ENCODE assay signal across 20 cellular contexts in genomic region chr16:15444264-15444663, GRCh38. TPM values are rescaled to one million over a fixed set of nuclear protein-coding genes. Genes with fewer than 3 reads are reported as not detected.
DNase-seq lines count a peak whose midpoint lies in the region; ATAC-seq, FAIRE-seq and TF ChIP-seq lines count a peak whose summit lies in the region.
"Had no signal": no experiment of that assay in that cellular context is flagged by ENCODE, and none has a peak within 500 bp of the region (broad histone marks: within the 10 kb centered on the region; RNA-seq: fewer than 3 reads in every experiment).

No MANE protein-coding gene starts in this region.

- H3K9me3 ChIP-seq in K562 (replicated peaks; ENCODE audit: control insufficient read depth, insufficient read depth, low read depth, low read length) (peaks cover 3% of the 10 kb centered on the region; the same call in 1 of the 2 replicates), HepG2 (ENCODE audit: low read length) (no peaks in the 10 kb centered on the region), MM.1S (replicated peaks; ENCODE audit: insufficient read depth, low read length) (no peaks in the 10 kb centered on the region), ascending aorta (peaks cover 0 to 4% of the 10 kb centered on the region in 2 donors)
- H3K9me3 ChIP-seq: Caco-2 had no signal

- no peaks in the 10 kb centered on the region for H3K36me3 ChIP-seq in K562 (ENCODE audit: control insufficient read depth, insufficient read depth, low read length)
- H3K36me3 ChIP-seq in HepG2 (replicated peaks in 1 of 2; ENCODE audit: control insufficient read depth in 1 of 2, insufficient read depth in 2 of 2, low read length in 2 of 2), result no peaks in the 10 kb centered on the region
- H3K36me3 ChIP-seq in MM.1S (replicated peaks; ENCODE audit: insufficient read depth, low read length), result no peaks in the 10 kb centered on the region
- H3K36me3 ChIP-seq in ascending aorta, result peaks cover 0 to 3% of the 10 kb centered on the region in 2 donors
- H3K36me3 ChIP-seq: BLaER1 had no signal

- H3K27me3 ChIP-seq in K562 (ENCODE audit: control insufficient read depth in 2 of 2, insufficient read depth in 2 of 2, low read length in 2 of 2), result no peaks in the 10 kb centered on the region; a peak in 1 of 5 replicates
- no peaks in the 10 kb centered on the region for H3K27me3 ChIP-seq in HepG2 (ENCODE audit: control insufficient read depth in 1 of 2, insufficient read depth in 2 of 2, low read length in 2 of 2)
- H3K27me3 ChIP-seq in MM.1S (replicated peaks; ENCODE audit: insufficient read depth, low read length), result no peaks in the 10 kb centered on the region
- H3K27me3 ChIP-seq in ascending aorta, result no peaks in the 10 kb centered on the region
- H3K27me3 ChIP-seq: BLaER1 had no signal

- H3K36me3 Mint-ChIP-seq in nephron progenitor cell (ENCODE audit: low read depth), result peaks cover 36% of the 10 kb centered on the region
- H3K36me3 Mint-ChIP-seq: CD4-positive, CD25-positive, alpha-beta regulatory T cell; CD8-positive, alpha-beta T cell had no signal

- peaks cover 17% of the 10 kb centered on the region for H3K9me3 Mint-ChIP-seq in nephron progenitor cell

- no peaks in the 10 kb centered on the region for H3K4me1 ChIP-seq in K562 (replicated peaks in 1 of 2; ENCODE audit: control insufficient read depth in 2 of 2, insufficient read depth in 2 of 2, low read length in 2 of 2)
- peaks cover 38% of the 10 kb centered on the region for H3K4me1 ChIP-seq in HepG2 (ENCODE audit: insufficient read depth, low read length)
- H3K4me1 ChIP-seq in MM.1S (ENCODE audit: low read length), result no peaks in the 10 kb centered on the region
- H3K4me1 ChIP-seq in ascending aorta, result peaks cover 0 to 22% of the 10 kb centered on the region in 2 donors
- H3K4me1 ChIP-seq: BLaER1, Caco-2 had no signal

- no peak for ATAC-seq in K562
- ATAC-seq in HepG2, result no peak
- ATAC-seq: CD8-positive, alpha-beta T cell had no signal

- no peaks in the 10 kb centered on the region for H3K9me1 ChIP-seq in K562 (ENCODE audit: control insufficient read depth, insufficient read depth, low read length)

- TF ChIP-seq EP300 in K562 (IDR thresholded peaks at IDR 0.05; ENCODE audit: low read length), result no peak
- TF ChIP-seq EP300 in HepG2 (IDR thresholded peaks at IDR 0.05; ENCODE audit: low read depth in 2 of 2, low read length in 2 of 2), result no peak
- no peak for TF ChIP-seq EP300 in HepG2 (CRISPR knock-in tag; IDR thresholded peaks at IDR 0.05; ENCODE audit: borderline replicate concordance)

- no TSS peak for BruUV-seq in K562 (replicated peaks; lab: Mats Ljungman, UMichigan)
- no TSS peak for BruUV-seq in HepG2 (replicated peaks; lab: Mats Ljungman, UMichigan)

- H3K9ac ChIP-seq in K562 (ENCODE audit: insufficient read depth in 1 of 2, low read depth in 2 of 2, low read length in 2 of 2) (no peak overlapping the region), HepG2 (ENCODE audit: insufficient read depth, low read depth, low read length) (no peak overlapping the region), MM.1S (ENCODE audit: low read length) (no peak overlapping the region)
- H3K9ac ChIP-seq: BLaER1 had no signal

- intact Hi-C loops in K562 (cut with micrococcal nuclease) (no loop called here), HepG2 (cut with micrococcal nuclease; ENCODE audit: unreplicated experiment) (no loop called here), ascending aorta (cut with DNase I) (no loop called here)

- peak overlapping the region; percentile 45 for H3K27ac Mint-ChIP-seq in nephron progenitor cell
- H3K27ac Mint-ChIP-seq: B cell; CD4-positive, CD25-positive, alpha-beta regulatory T cell had no signal

- H3K4me3 Mint-ChIP-seq in nephron progenitor cell, result no peak overlapping the region
- H3K4me3 Mint-ChIP-seq: B cell; CD4-positive, CD25-positive, alpha-beta regulatory T cell; CD8-positive, alpha-beta T cell had no signal

- H3K27ac ChIP-seq in K562 (ENCODE audit: extremely low read depth, low read depth, low read length), result no peak overlapping the region
- H3K27ac ChIP-seq in HepG2 (ENCODE audit: extremely low read length, insufficient read depth, low read length), result no peak overlapping the region
- no peak overlapping the region for H3K27ac ChIP-seq in MM.1S (ENCODE audit: low read length)
- H3K27ac ChIP-seq in ascending aorta, result no peak overlapping the region
- H3K27ac ChIP-seq: BLaER1 had no signal

- CTCF ChIA-PET in K562 (lab: Yijun Ruan, JAX; ENCODE audit: low intra/inter-chr PET ratio) (no interaction called here), HepG2 (lab: Yijun Ruan, JAX; ENCODE audit: low intra/inter-chr PET ratio, low total read pairs) (no interaction called here)

- H3K4me3 ChIP-seq in K562 (no peak overlapping the region), HepG2 (replicated peaks in 1 of 3; ENCODE audit: insufficient read depth in 1 of 3, low read depth in 2 of 3, low read length in 3 of 3) (no peak overlapping the region), MM.1S (ENCODE audit: low read length) (no peak overlapping the region), ascending aorta (no peak overlapping the region)
- H3K4me3 ChIP-seq: BLaER1 had no signal

- in situ Hi-C loops in K562 (cut with MboI), result no loop called here
- in situ Hi-C loops in HepG2 (cut with HindIII; ENCODE audit: extremely low pct_ligation_motif_present, low pct_unique_long_range_greater_than_20kb), result no loop called here

- TF ChIP-seq POLR2A in K562 (conservative IDR thresholded peaks at IDR 0.05) (no peak), HepG2 (IDR thresholded peaks at IDR 0.05; ENCODE audit: insufficient read depth in 1 of 2, low read depth in 2 of 2, low read length in 2 of 2) (no peak)

- H3K4me1 Mint-ChIP-seq in nephron progenitor cell, result peaks cover 11% of the 10 kb centered on the region
- H3K4me1 Mint-ChIP-seq: B cell; CD4-positive, CD25-positive, alpha-beta regulatory T cell had no signal

- peak; percentile 17 for DNase-seq in Ammon's horn (ENCODE audit: low spot score)
- DNase-seq in K562 (ENCODE audit: extremely low read depth in 1 of 4, low spot score in 3 of 4), result no peak
- DNase-seq in HepG2 (ENCODE audit: low spot score), result no peak
- no peak for DNase-seq in nephron progenitor cell
- no peak for DNase-seq in MM.1S
- DNase-seq in ascending aorta (ENCODE audit: low spot score in 2 of 2), result no peak
- DNase-seq in NCI-H1930 (lab: John Stamatoyannopoulos, UW), result no peak
- DNase-seq: 8988T; Caco-2; CD4-positive, CD25-positive, alpha-beta regulatory T cell; CD8-positive, alpha-beta T cell; DMS153; DND-41; GOT3; H7; HCEC 1CT had no signal

- no peaks in the 10 kb centered on the region for H3K9me2 ChIP-seq in MM.1S (replicated peaks; ENCODE audit: insufficient read depth, low read length)

- no peak overlapping the region for H2AFZ ChIP-seq in K562 (ENCODE audit: low read depth, low read length)
- no peak overlapping the region for H2AFZ ChIP-seq in HepG2 (ENCODE audit: low read length)
- no peak overlapping the region for H2AFZ ChIP-seq in MM.1S (ENCODE audit: low read length)

- FAIRE-seq in K562 (lab: Jason Lieb, UNC) (no peak), HepG2 (lab: Jason Lieb, UNC) (no peak)
- FAIRE-seq: G401.6, GM12892 had no signal

- no peak overlapping the region for H3K4me2 ChIP-seq in K562 (ENCODE audit: insufficient read depth, low read length)
- no peak overlapping the region for H3K4me2 ChIP-seq in HepG2 (ENCODE audit: low read depth, low read length)
- H3K4me2 ChIP-seq in MM.1S (ENCODE audit: low read depth, low read length), result no peak overlapping the region
- H3K4me2 ChIP-seq: BLaER1 had no signal

- peaks cover 2% of the 10 kb centered on the region for H3K27me3 Mint-ChIP-seq in nephron progenitor cell (ENCODE audit: low read depth, poor library complexity)
- H3K27me3 Mint-ChIP-seq: CD4-positive, CD25-positive, alpha-beta regulatory T cell had no signal

- 24% methylated on average over 3 of the region's 3 CpGs for WGBS in K562 (ENCODE audit: insufficient coverage, low coverage, missing lambda C conversion rate)
- WGBS in HepG2 (ENCODE audit: low lambda C conversion rate), result 72% methylated on average over 3 of the region's 3 CpGs

- TF ChIP-seq RAD21 in K562 (CRISPR knock-in tag; conservative IDR thresholded peaks at IDR 0.05 in 1 of 2, IDR thresholded peaks at IDR 0.05 in 1 of 2), result no peak
- no peak for TF ChIP-seq RAD21 in HepG2 (CRISPR knock-in tag; IDR thresholded peaks at IDR 0.05)

- H4K20me1 ChIP-seq in K562 (replicated peaks; ENCODE audit: control insufficient read depth, insufficient read depth, low read length) (no peaks in the 10 kb centered on the region), HepG2 (ENCODE audit: insufficient read depth, low read length) (no peaks in the 10 kb centered on the region), MM.1S (ENCODE audit: insufficient read depth, low read length) (no peaks in the 10 kb centered on the region)
- H4K20me1 ChIP-seq: BLaER1 had no signal

- H3F3A ChIP-seq in MM.1S (ENCODE audit: insufficient read depth, low read length), result no peaks in the 10 kb centered on the region

- POLR2A ChIA-PET in K562 (lab: Yijun Ruan, JAX) (interaction anchor here (0.6 kb wide), 1 partner anchor 14 kb away, joined by 3 read pairs; no protein-coding TSS in a partner anchor), HepG2 (lab: Yijun Ruan, JAX) (no interaction called here)

- TF ChIP-seq CTCF in K562 (IDR thresholded peaks at IDR 0.05 in 2 of 3, conservative IDR thresholded peaks at IDR 0.05 in 1 of 3; ENCODE audit: insufficient read depth in 2 of 3, low read depth in 1 of 3, low read length in 3 of 3), result no peak
- TF ChIP-seq CTCF in HepG2 (CRISPR knock-in tag; IDR thresholded peaks at IDR 0.05), result no peak
- TF ChIP-seq CTCF in nephron progenitor cell (IDR thresholded peaks at IDR 0.05), result no peak
- TF ChIP-seq CTCF in MM.1S (IDR thresholded peaks at IDR 0.05; ENCODE audit: low read length), result no peak
- no peak for TF ChIP-seq CTCF in ascending aorta (IDR thresholded peaks at IDR 0.05)

- no peaks in the 10 kb centered on the region for H3K79me2 ChIP-seq in K562 (ENCODE audit: control insufficient read depth, insufficient read depth, low read length)
- no peaks in the 10 kb centered on the region for H3K79me2 ChIP-seq in HepG2 (ENCODE audit: insufficient read depth, low read length)
- no peaks in the 10 kb centered on the region for H3K79me2 ChIP-seq in MM.1S (ENCODE audit: low read length)

RNA-seq across cellular contexts. Expression of gene BMERB1, which starts 9.9 kb away (rescaled TPM):
- total RNA-seq in K562 (2011; cell fraction: chromatin; rRNA removed; ENCODE audit: low replicate concordance), result 1.2 and 1.3 TPM in 2 replicates
- 0.17 and 0.53 TPM in 2 replicates for total RNA-seq in K562 (2011; cell fraction: nucleolus; rRNA removed)
- 0.37 TPM in 1 of 2 replicates, not detected in the other for total RNA-seq in K562 (2011; cell fraction: nucleoplasm; rRNA removed)
- total RNA-seq in K562 (2014; rRNA removed), result 1.1 and 2.9 TPM in 2 replicates
- 0.47 and 1.3 TPM in 2 replicates for total RNA-seq in K562 (2014; rRNA removed; fragmentation: Illumina TruSeq; extraction: Trizol)
- 0.75 and 0.94 TPM in 2 replicates for total RNA-seq in K562 (2015; rRNA removed; fragmentation: Illumina TruSeq; extraction: Trizol)
- 0.98 and 1.5 TPM in 2 replicates for total RNA-seq in K562 (2021)
- 0.91 and 1.2 TPM in 2 replicates for polyA plus RNA-seq in K562 (2011; rRNA removed)
- 1.4 and 1.6 TPM in 2 replicates for polyA plus RNA-seq in K562 (2011; cell fraction: cytosol; rRNA removed)
- 0.55 and 0.64 TPM in 2 replicates for polyA plus RNA-seq in K562 (2011; cell fraction: nucleus; rRNA removed)
- polyA plus RNA-seq in K562 (2012), result 1.6 and 1.8 TPM in 2 replicates
- polyA plus RNA-seq in K562 (2014; fragmentation: Illumina TruSeq; extraction: Trizol), result 1.4 and 1.7 TPM in 2 replicates
- polyA plus RNA-seq in K562 (2014; fragmentation: Nextera tagmentation; extraction: Ambion mirVana), result under 1 TPM; 0.29 to 0.31 TPM
- 1.3 and 1.8 TPM in 2 replicates for polyA plus RNA-seq in K562 (2014; rRNA removed)
- 0.25 and 0.51 TPM in 2 replicates for polyA minus RNA-seq in K562 (2011; rRNA and poly(A)+ RNA removed)
- 1.5 TPM in 1 of 2 replicates, not detected in the other for polyA minus RNA-seq in K562 (2011; cell fraction: cytosol; rRNA and poly(A)+ RNA removed)
- 0.67 TPM in 1 of 2 replicates, not detected in the other for polyA minus RNA-seq in K562 (2011; cell fraction: nucleus; rRNA and poly(A)+ RNA removed)
- 1.2 and 1.4 TPM in 2 replicates for total RNA-seq in HepG2 (2016; rRNA removed; fragmentation: Illumina TruSeq; extraction: Trizol)
- 0.71 and 1.0 TPM in 2 replicates for total RNA-seq in HepG2 (2016; cell fraction: cytosol; rRNA removed; fragmentation: Illumina TruSeq; extraction: Trizol; ENCODE audit: low read depth)
- 0.69 and 0.79 TPM in 2 replicates for total RNA-seq in HepG2 (2016; cell fraction: insoluble cytoplasmic fraction; rRNA removed; fragmentation: Illumina TruSeq; extraction: Trizol)
- total RNA-seq in HepG2 (2016; cell fraction: membrane; rRNA removed; fragmentation: Illumina TruSeq; extraction: Trizol), result 1.2 and 1.5 TPM in 2 replicates
- total RNA-seq in HepG2 (2016; cell fraction: nucleus; rRNA removed; fragmentation: Illumina TruSeq; extraction: Trizol), result 1.3 and 1.4 TPM in 2 replicates
- polyA plus RNA-seq in HepG2 (2011; rRNA removed), result 1.4 and 2.5 TPM in 2 replicates
- polyA plus RNA-seq in HepG2 (2011; cell fraction: cytosol; rRNA removed), result 0.99 and 1.8 TPM in 2 replicates
- 0.90 and 1.3 TPM in 2 replicates for polyA plus RNA-seq in HepG2 (2011; cell fraction: nucleus; rRNA removed)
- polyA plus RNA-seq in HepG2 (2012), result 1.0 and 2.9 TPM in 2 replicates
- polyA plus RNA-seq in HepG2 (2016; cell fraction: cytosol; fragmentation: Illumina TruSeq; extraction: Trizol; ENCODE audit: low read depth), result 1.4 TPM in 2 replicates
- polyA plus RNA-seq in HepG2 (2016; cell fraction: insoluble cytoplasmic fraction; fragmentation: Illumina TruSeq; extraction: Trizol; ENCODE audit: low read depth), result 1.7 and 2.5 TPM in 2 replicates
- polyA plus RNA-seq in HepG2 (2016; cell fraction: membrane; fragmentation: Illumina TruSeq; extraction: Trizol; ENCODE audit: low read depth), result 0.86 and 2.2 TPM in 2 replicates
- 1.2 and 2.5 TPM in 2 replicates for polyA plus RNA-seq in HepG2 (2016; cell fraction: nucleus; fragmentation: Illumina TruSeq; extraction: Trizol; ENCODE audit: insufficient read depth, low read depth)
- 2.4 and 7.1 TPM in 2 replicates for polyA minus RNA-seq in HepG2 (2011; rRNA and poly(A)+ RNA removed; ENCODE audit: low replicate concordance)
- polyA minus RNA-seq in HepG2 (2011; cell fraction: cytosol; rRNA and poly(A)+ RNA removed), result 0.53 and 1.3 TPM in 2 replicates
- 1.2 and 2.7 TPM in 2 replicates for polyA minus RNA-seq in HepG2 (2011; cell fraction: nucleus; rRNA and poly(A)+ RNA removed)
- 45.4 TPM for total RNA-seq in ascending aorta
- total RNA-seq: Caco-2 had no signal

RNA-seq across cellular contexts. Expression of gene MPV17L, which starts 48.7 kb away (rescaled TPM):
- not detected in 2 replicates for total RNA-seq in K562 (2011; cell fraction: chromatin; rRNA removed; ENCODE audit: low replicate concordance)
- total RNA-seq in K562 (2011; cell fraction: nucleolus; rRNA removed), result not detected in 2 replicates
- total RNA-seq in K562 (2011; cell fraction: nucleoplasm; rRNA removed), result not detected in 2 replicates
- not detected in 2 replicates for total RNA-seq in K562 (2014; rRNA removed)
- total RNA-seq in K562 (2014; rRNA removed; fragmentation: Illumina TruSeq; extraction: Trizol), result not detected in 2 replicates
- total RNA-seq in K562 (2015; rRNA removed; fragmentation: Illumina TruSeq; extraction: Trizol), result not detected in 2 replicates
- 0.11 TPM in 1 of 2 replicates, not detected in the other for total RNA-seq in K562 (2021)
- polyA plus RNA-seq in K562 (2011; rRNA removed), result not detected in 2 replicates
- polyA plus RNA-seq in K562 (2011; cell fraction: cytosol; rRNA removed), result not detected in 2 replicates
- not detected in 2 replicates for polyA plus RNA-seq in K562 (2011; cell fraction: nucleus; rRNA removed)
- 0.01 TPM in 1 of 2 replicates, not detected in the other for polyA plus RNA-seq in K562 (2012)
- not detected in 2 replicates for polyA plus RNA-seq in K562 (2014; fragmentation: Illumina TruSeq; extraction: Trizol)
- polyA plus RNA-seq in K562 (2014; fragmentation: Nextera tagmentation; extraction: Ambion mirVana), result not detected
- polyA plus RNA-seq in K562 (2014; rRNA removed), result not detected in 2 replicates
- not detected in 2 replicates for polyA minus RNA-seq in K562 (2011; rRNA and poly(A)+ RNA removed)
- polyA minus RNA-seq in K562 (2011; cell fraction: cytosol; rRNA and poly(A)+ RNA removed), result 0.18 TPM in 1 of 2 replicates, not detected in the other
- not detected in 2 replicates for polyA minus RNA-seq in K562 (2011; cell fraction: nucleus; rRNA and poly(A)+ RNA removed)
- 63.8 and 75.8 TPM in 2 replicates for total RNA-seq in HepG2 (2016; rRNA removed; fragmentation: Illumina TruSeq; extraction: Trizol)
- total RNA-seq in HepG2 (2016; cell fraction: cytosol; rRNA removed; fragmentation: Illumina TruSeq; extraction: Trizol; ENCODE audit: low read depth), result 10.1 and 10.5 TPM in 2 replicates
- total RNA-seq in HepG2 (2016; cell fraction: insoluble cytoplasmic fraction; rRNA removed; fragmentation: Illumina TruSeq; extraction: Trizol), result 63.6 and 79.3 TPM in 2 replicates
- 45.8 and 49.0 TPM in 2 replicates for total RNA-seq in HepG2 (2016; cell fraction: membrane; rRNA removed; fragmentation: Illumina TruSeq; extraction: Trizol)
- total RNA-seq in HepG2 (2016; cell fraction: nucleus; rRNA removed; fragmentation: Illumina TruSeq; extraction: Trizol), result 37.4 and 38.1 TPM in 2 replicates
- polyA plus RNA-seq in HepG2 (2011; rRNA removed), result 33.6 and 34.7 TPM in 2 replicates
- polyA plus RNA-seq in HepG2 (2011; cell fraction: cytosol; rRNA removed), result 30.7 and 35.5 TPM in 2 replicates
- polyA plus RNA-seq in HepG2 (2011; cell fraction: nucleus; rRNA removed), result 10.6 and 16.5 TPM in 2 replicates
- polyA plus RNA-seq in HepG2 (2012), result 15.0 and 21.1 TPM in 2 replicates
- polyA plus RNA-seq in HepG2 (2016; cell fraction: cytosol; fragmentation: Illumina TruSeq; extraction: Trizol; ENCODE audit: low read depth), result 6.4 and 10.6 TPM in 2 replicates
- 56.5 and 61.1 TPM in 2 replicates for polyA plus RNA-seq in HepG2 (2016; cell fraction: insoluble cytoplasmic fraction; fragmentation: Illumina TruSeq; extraction: Trizol; ENCODE audit: low read depth)
- polyA plus RNA-seq in HepG2 (2016; cell fraction: membrane; fragmentation: Illumina TruSeq; extraction: Trizol; ENCODE audit: low read depth), result 26.1 and 27.8 TPM in 2 replicates
- 49.1 and 49.6 TPM in 2 replicates for polyA plus RNA-seq in HepG2 (2016; cell fraction: nucleus; fragmentation: Illumina TruSeq; extraction: Trizol; ENCODE audit: insufficient read depth, low read depth)
- polyA minus RNA-seq in HepG2 (2011; rRNA and poly(A)+ RNA removed; ENCODE audit: low replicate concordance), result 10.5 and 73.9 TPM in 2 replicates
- 42.8 and 48.0 TPM in 2 replicates for polyA minus RNA-seq in HepG2 (2011; cell fraction: cytosol; rRNA and poly(A)+ RNA removed)
- 20.3 and 27.0 TPM in 2 replicates for polyA minus RNA-seq in HepG2 (2011; cell fraction: nucleus; rRNA and poly(A)+ RNA removed)
- 0.75 TPM for total RNA-seq in ascending aorta
- total RNA-seq: CD4-positive, CD25-positive, alpha-beta regulatory T cell; CD8-positive, alpha-beta T cell had no signal
- polyA plus RNA-seq: CD4-positive, CD25-positive, alpha-beta regulatory T cell had no signal

Comparison
In these comparisons a context has a peak if more than half of its experiments do, and no peak if none do; other contexts are left out.
1. RNA of gene BMERB1, which starts 9.9 kb away (total RNA-seq): 45.4 TPM in ascending aorta (single experiment); 0.69 to 1.5 TPM in HepG2 and 0.17 to 2.9 TPM in K562; every median in the first group is over 10 times any median in the second.